9 cellular contexts compared by ENCODE assay signal in genomic region chr1:204127597-204128242, GRCh38. TPM values are rescaled to one million over a fixed set of nuclear protein-coding genes. Genes with fewer than 3 reads are reported as not detected.
A peak's percentile ranks its signal among the peaks of the same experiment; 100 is the strongest.
DNase-seq lines count a peak whose midpoint lies in the region; ATAC-seq, FAIRE-seq and TF ChIP-seq lines count a peak whose summit lies in the region.
"Had no signal": no experiment of that assay in that cellular context is flagged by ENCODE, and none has a peak within 500 bp of the region (broad histone marks: within the 10 kb centered on the region; RNA-seq: fewer than 3 reads in every experiment).

No MANE protein-coding gene starts in this region.

- H3K9me3 ChIP-seq in breast epithelium (no peaks in the 10 kb centered on the region), kidney (ENCODE audit: control insufficient read depth in 1 of 2, low read length in 2 of 2) (no peaks in the 10 kb centered on the region), subcutaneous abdominal adipose tissue (ENCODE audit: control insufficient read depth in 5 of 5, low read length in 5 of 5) (no peaks in the 10 kb centered on the region)

- H3K36me3 ChIP-seq in breast epithelium (no peaks in the 10 kb centered on the region), kidney (ENCODE audit: control insufficient read depth in 1 of 2, insufficient read depth in 2 of 2, low read length in 2 of 2) (peaks cover 24 to 34% of the 10 kb centered on the region in 2 donors), subcutaneous abdominal adipose tissue (ENCODE audit: control insufficient read depth in 5 of 5, insufficient read depth in 5 of 5, low read length in 5 of 5) (peaks cover 0 to 41% (median 40%) of the 10 kb centered on the region in 5 donors)

- H3K27ac ChIP-seq in breast epithelium (peak overlapping the region; percentile 29 to 57), kidney (ENCODE audit: low read depth in 2 of 2, low read length in 2 of 2) (peak overlapping the region in 1 of 2 donors; percentile 16), subcutaneous abdominal adipose tissue (ENCODE audit: low read depth, low read length) (peak overlapping the region; percentile 63)
- H3K27ac ChIP-seq: SK-N-MC had no signal

- intact Hi-C loops in breast epithelium (cut with DNase I; ENCODE audit: low total_unique reads) = loop anchor here (5.0 kb wide), 2 partner anchors 55 to 265 kb away; partner anchors contain the start of genes SNRPE and SOX13
- intact Hi-C loops in kidney (cut with DNase I) = no loop called here

- H3K4me1 ChIP-seq in breast epithelium (peaks cover 12 to 27% of the 10 kb centered on the region in 2 donors), kidney (ENCODE audit: control insufficient read depth in 1 of 2, insufficient read depth in 1 of 2, low read depth in 1 of 2, low read length in 2 of 2) (peaks cover 49 to 51% of the 10 kb centered on the region in 2 donors), subcutaneous abdominal adipose tissue (ENCODE audit: control insufficient read depth in 5 of 5, insufficient read depth in 5 of 5, low read length in 5 of 5) (peaks cover 10 to 45% (median 24%) of the 10 kb centered on the region in 5 donors)

- no peaks in the 10 kb centered on the region for H3K27me3 ChIP-seq in breast epithelium
- peaks cover 0 to 4% (median 0%) of the 10 kb centered on the region in 5 donors for H3K27me3 ChIP-seq in subcutaneous abdominal adipose tissue (ENCODE audit: control insufficient read depth in 5 of 5, insufficient read depth in 4 of 5, low read length in 5 of 5)

- ATAC-seq in GM21381 (IDR thresholded peaks at IDR 0.05; ENCODE audit: unreplicated experiment) = no peak

- TF ChIP-seq CTCF in breast epithelium (IDR thresholded peaks at IDR 0.05) = peak; percentile 98 to 99 (median 99)
- peak; percentile 98 for TF ChIP-seq CTCF in kidney (IDR thresholded peaks at IDR 0.05; ENCODE audit: borderline replicate concordance, extremely low read depth, insufficient read depth)

- peak; percentile 23 for FAIRE-seq in kidney (lab: Jason Lieb, UNC)

- H3K9ac ChIP-seq in kidney (ENCODE audit: low read length in 2 of 2) (no peak overlapping the region), subcutaneous abdominal adipose tissue (ENCODE audit: low read length in 5 of 5) (no peak overlapping the region)

- TF ChIP-seq POLR2A in breast epithelium (IDR thresholded peaks at IDR 0.05) = no peak

- H3K4me3 ChIP-seq in breast epithelium = no peak overlapping the region
- no peak overlapping the region for H3K4me3 ChIP-seq in kidney (ENCODE audit: low read length in 2 of 2)
- no peak overlapping the region for H3K4me3 ChIP-seq in subcutaneous abdominal adipose tissue (ENCODE audit: low read depth in 1 of 5, low read length in 5 of 5)
- H3K4me3 ChIP-seq: SK-N-MC had no signal

- DNase-seq in D341Med (ENCODE audit: low spot score) (peak; percentile 91), HT1080 (ENCODE audit: low read depth) (peak; percentile 76), NCI-H82 treated with DMSO at 0.1 percent for 48 hours (lab: John Stamatoyannopoulos, UW; ENCODE audit: unreplicated experiment) (peak; percentile 50), breast epithelium (ENCODE audit: low spot score in 2 of 2) (peak in 1 of 2 donors; percentile 46), kidney (peak; percentile 90)
- no peak for DNase-seq in stimulated activated naive CD4-positive, alpha-beta T cell (lab: John Stamatoyannopoulos, UW)

RNA-seq across cellular contexts. Expression of gene ETNK2, which starts 24.1 kb away (rescaled TPM):
- 8.3 and 9.7 TPM in 2 replicates for total RNA-seq in HT1080 (2014; rRNA removed; shearing (Covaris generic))
- polyA plus RNA-seq in HT1080 (2015; cell fraction: cytosol; rRNA removed) = 6.7 and 7.3 TPM in 2 replicates
- 4.2 and 4.9 TPM in 2 replicates for polyA plus RNA-seq in HT1080 (2015; cell fraction: nucleus; rRNA removed)
- 10 to 100 TPM; 13.8 to 66.1 (median 16.8) TPM for total RNA-seq in breast epithelium
- total RNA-seq in kidney = 33.3 TPM
- polyA plus RNA-seq in kidney (ENCODE audit: insufficient read depth, low read depth, low replicate concordance) = 166 TPM

RNA-seq across cellular contexts. Expression of gene REN, which starts 38.4 kb away (rescaled TPM):
- not detected in 2 replicates for total RNA-seq in HT1080 (2014; rRNA removed; shearing (Covaris generic))
- polyA plus RNA-seq in HT1080 (2015; cell fraction: cytosol; rRNA removed) = not detected in 2 replicates
- polyA plus RNA-seq in HT1080 (2015; cell fraction: nucleus; rRNA removed) = not detected in 2 replicates
- total RNA-seq in breast epithelium (not detected), kidney (32.4 TPM)
- polyA plus RNA-seq in kidney (ENCODE audit: insufficient read depth, low read depth, low replicate concordance) = 1,159 TPM

RNA-seq across cellular contexts. Expression of gene SOX13, which starts 54.8 kb away (rescaled TPM):
- 7.4 and 7.9 TPM in 2 replicates for total RNA-seq in HT1080 (2014; rRNA removed; shearing (Covaris generic))
- 3.6 and 4.7 TPM in 2 replicates for polyA plus RNA-seq in HT1080 (2015; cell fraction: cytosol; rRNA removed)
- 7.4 and 9.6 TPM in 2 replicates for polyA plus RNA-seq in HT1080 (2015; cell fraction: nucleus; rRNA removed)
- total RNA-seq in breast epithelium (10 to 100 TPM; 22.9 to 34.7 (median 31.9) TPM), kidney (55.2 TPM)
- 23.9 TPM for polyA plus RNA-seq in kidney (ENCODE audit: insufficient read depth, low read depth, low replicate concordance)

Comparison
In these comparisons a context has a peak if more than half of its experiments do, and no peak if none do; other contexts are left out.
1. DNase-seq: peak in D341Med (single experiment), HT1080 (single experiment), NCI-H82 treated with DMSO at 0.1 percent for 48 hours (single experiment) and kidney (single experiment); none in stimulated activated naive CD4-positive, alpha-beta T cell (0 of 6).
2. RNA of gene REN, which starts 38.4 kb away (total RNA-seq): 32.4 TPM in kidney (single experiment); not detected in HT1080 and not detected in breast epithelium; every median in the first group is over 10 times any median in the second.